1 cellular context compared by ENCODE assay signal in genomic region chr3:111584724-111585123, GRCh38.
TF ChIP-seq lines count a peak whose summit lies in the region.

No MANE protein-coding gene starts in this region.

TF ChIP-seq in HepG2, 621 proteins besides CTCF, POLR2A, EP300 and RAD21 (continued from another document):
- TF ChIP-seq PAWR (CRISPR knock-in tag; IDR thresholded peaks at IDR 0.05; ENCODE audit: borderline replicate concordance) = no peak
- TF ChIP-seq ZNF512B (CRISPR knock-in tag; IDR thresholded peaks at IDR 0.05; ENCODE audit: borderline replicate concordance) = no peak
- TF ChIP-seq HNF4A (CRISPR knock-in tag; IDR thresholded peaks at IDR 0.05) = no peak
- no peak for TF ChIP-seq ZBTB39 (CRISPR knock-in tag; IDR thresholded peaks at IDR 0.05)
- no peak for TF ChIP-seq PHF8 (CRISPR knock-in tag; IDR thresholded peaks at IDR 0.05)
- no peak for TF ChIP-seq MIXL1 (CRISPR knock-in tag; IDR thresholded peaks at IDR 0.05)
- no peak for TF ChIP-seq NFKB2 (CRISPR knock-in tag; IDR thresholded peaks at IDR 0.05; ENCODE audit: borderline replicate concordance)
- no peak for TF ChIP-seq ZNF549 (CRISPR knock-in tag; IDR thresholded peaks at IDR 0.05)
- no peak for TF ChIP-seq ZNF772 (CRISPR knock-in tag; IDR thresholded peaks at IDR 0.05)
- no peak for TF ChIP-seq KDM1A (CRISPR knock-in tag; IDR thresholded peaks at IDR 0.05)
- TF ChIP-seq DMAP1 (CRISPR knock-in tag; IDR thresholded peaks at IDR 0.05) = no peak
- TF ChIP-seq ZFP62 (CRISPR knock-in tag; IDR thresholded peaks at IDR 0.05) = no peak
- TF ChIP-seq ZNF264 (CRISPR knock-in tag; IDR thresholded peaks at IDR 0.05) = no peak
